Comparison of ENCODE assay signal across 7 cellular contexts in genomic region chr13:36344886-36345437, GRCh38. TPM values are rescaled to one million over a fixed set of nuclear protein-coding genes. Genes with fewer than 3 reads are reported as not detected.
DNase-seq lines count a peak whose midpoint lies in the region; ATAC-seq and TF ChIP-seq lines count a peak whose summit lies in the region.

No MANE protein-coding gene starts in this region.

- POLR2A ChIA-PET in PC-3 (lab: Charles Lee; ENCODE audit: unreplicated experiment): no interaction called here

- H3K4me1 ChIP-seq in PC-3 (ENCODE audit: insufficient read depth, low read length): no peaks in the 10 kb centered on the region
- no peaks in the 10 kb centered on the region for H3K4me1 ChIP-seq in colonic mucosa
- no peaks in the 10 kb centered on the region for H3K4me1 ChIP-seq in aorta (ENCODE audit: control insufficient read depth in 1 of 2, insufficient read depth in 2 of 2, low read length in 2 of 2)

- H3K27ac ChIP-seq in PC-3 (ENCODE audit: low read length) (no peak overlapping the region), colonic mucosa (peak overlapping the region; percentile 88), aorta (ENCODE audit: low read depth in 1 of 2, low read length in 2 of 2) (peak overlapping the region; percentile 78 to 84)

- ATAC-seq in PC-3 (no peak), aorta (ENCODE audit: low FRiP score) (no peak), sciatic nerve (no peak), GM18867 (IDR thresholded peaks at IDR 0.05; ENCODE audit: unreplicated experiment) (no peak)

- intact Hi-C loops in PC-3 (cut with micrococcal nuclease): loop anchor here (1.0 kb wide), 1 partner anchor 62 kb away; no protein-coding TSS in a partner anchor
- intact Hi-C loops in colonic mucosa (cut with DNase I): no loop called here
- intact Hi-C loops in aorta (cut with DNase I): loop anchor here in 1 of 2 donors (5.0 kb wide), 1 partner anchor 368 kb away; no protein-coding TSS in a partner anchor
- intact Hi-C loops in sciatic nerve (cut with DNase I): no loop called here

- CTCF ChIA-PET in PC-3 (lab: Charles Lee): no interaction called here

- BruUV-seq in PC-3 (replicated peaks; lab: Mats Ljungman, UMichigan): no TSS peak

- H4K20me1 ChIP-seq in PC-3 (ENCODE audit: low read length): no peaks in the 10 kb centered on the region

- WGBS in aorta, 2 donors: 4 to 5% methylated on average over 14 of the region's 14 CpGs

- no peak overlapping the region for H2AFZ ChIP-seq in PC-3 (ENCODE audit: low read length)

- H3K9me3 ChIP-seq in PC-3 (ENCODE audit: low read length): no peaks in the 10 kb centered on the region
- no peaks in the 10 kb centered on the region for H3K9me3 ChIP-seq in colonic mucosa
- H3K9me3 ChIP-seq in aorta (ENCODE audit: control insufficient read depth, low read length): no peaks in the 10 kb centered on the region

- H3F3A ChIP-seq in PC-3 (ENCODE audit: low read length, unreplicated experiment): no peaks in the 10 kb centered on the region

- peak; percentile 8 for DNase-seq in GM20000 (ENCODE audit: low spot score)
- no peak for DNase-seq in PC-3
- DNase-seq in colonic mucosa: no peak
- peak; percentile 12 for DNase-seq in mucosa of gallbladder (ENCODE audit: low spot score)
- DNase-seq in aorta: no peak
- DNase-seq in sciatic nerve (ENCODE audit: low spot score): no peak

- peaks cover 36% of the 10 kb centered on the region for H3K79me2 ChIP-seq in PC-3 (ENCODE audit: low read length)

- H3K9ac ChIP-seq in PC-3 (ENCODE audit: low read length): no peak overlapping the region
- H3K9ac ChIP-seq in colonic mucosa (ENCODE audit: low read depth in 2 of 2, low read length in 2 of 2): peak overlapping the region; percentile 3 to 40

- H3K9me2 ChIP-seq in PC-3 (replicated peaks; ENCODE audit: low read length): no peaks in the 10 kb centered on the region

- H3K4me2 ChIP-seq in PC-3 (ENCODE audit: low read length): peak overlapping the region; percentile 85; the same call in 1 of the 2 replicates

- H3K4me3 ChIP-seq in PC-3 (ENCODE audit: low read length): peak overlapping the region; percentile 92; the same call in 1 of the 2 replicates
- peak overlapping the region; percentile 57 for H3K4me3 ChIP-seq in colonic mucosa
- H3K4me3 ChIP-seq in aorta (ENCODE audit: low read length in 2 of 2): peak overlapping the region; percentile 53 to 66

- no peak for TF ChIP-seq CTCF in GM20000 (IDR thresholded peaks at IDR 0.05; ENCODE audit: extremely low read depth, missing control alignments)
- TF ChIP-seq CTCF in PC-3 (conservative IDR thresholded peaks at IDR 0.05; ENCODE audit: low read depth, low read length): no peak
- TF ChIP-seq CTCF in colonic mucosa (IDR thresholded peaks at IDR 0.05): no peak

- H3K36me3 ChIP-seq in PC-3 (ENCODE audit: low read depth, low read length) (no peaks in the 10 kb centered on the region), colonic mucosa (no peaks in the 10 kb centered on the region), aorta (ENCODE audit: control insufficient read depth in 1 of 2, insufficient read depth in 2 of 2, low read length in 1 of 2) (no peaks in the 10 kb centered on the region)

- H3K27me3 ChIP-seq in PC-3 (ENCODE audit: low read length) (no peaks in the 10 kb centered on the region), colonic mucosa (no peaks in the 10 kb centered on the region), aorta (ENCODE audit: control insufficient read depth in 1 of 2, insufficient read depth in 2 of 2, low read length in 1 of 2) (no peaks in the 10 kb centered on the region)

RNA-seq across cellular contexts. Expression of gene SPART, which starts 1.2 kb away (rescaled TPM):
- total RNA-seq in PC-3 (2014; rRNA removed) (15.0 and 23.3 TPM in 2 replicates), colonic mucosa (10 to 100 TPM in 1 of 2 donors, 1 to 10 TPM in 1; 5.0 to 11.4 TPM), mucosa of gallbladder (86.1 TPM), aorta (10 to 100 TPM; 73.5 to 74.7 TPM), sciatic nerve (90.2 TPM)
- 10 to 100 TPM; 46.6 to 49.8 TPM for polyA plus RNA-seq in aorta

RNA-seq across cellular contexts. Expression of gene CCDC169, which starts 47.3 kb away (rescaled TPM):
- total RNA-seq in PC-3 (2014; rRNA removed) (0.69 and 6.5 TPM in 2 replicates), colonic mucosa (1 to 10 TPM in 1 of 2 donors, under 1 TPM in 1; 0.25 to 1.3 TPM), mucosa of gallbladder (2.0 TPM), aorta (1 to 10 TPM in 1 of 2 donors, under 1 TPM in 1; 0.55 to 1.5 TPM), sciatic nerve (0.89 TPM)
- under 1 TPM in 1 of 2 donors, not detected in 1; 0.28 TPM for polyA plus RNA-seq in aorta

Comparison
In these comparisons a context has a peak if more than half of its experiments do, and no peak if none do; other contexts are left out.
1. DNase-seq: peak in GM20000 (single experiment) and mucosa of gallbladder (single experiment); none in PC-3 (single experiment), colonic mucosa (single experiment), aorta (0 of 2) and sciatic nerve (single experiment).
2. Peak in every context shown above with its lines, with median percentiles within 50 percentile points of each other: H3K4me3 ChIP-seq.